13 cellular contexts compared by ENCODE assay signal in genomic region chr6:2770171-2770570, GRCh38. TPM values are rescaled to one million over a fixed set of nuclear protein-coding genes. Genes with fewer than 3 reads are reported as not detected.
A peak's percentile ranks its signal among the peaks of the same experiment; 100 is the strongest.
DNase-seq lines count a peak whose midpoint lies in the region; ATAC-seq and TF ChIP-seq lines count a peak whose summit lies in the region.
"Had no signal": no experiment of that assay in that cellular context is flagged by ENCODE, and none has a peak within 500 bp of the region (broad histone marks: within the 10 kb centered on the region; RNA-seq: fewer than 3 reads in every experiment).

No MANE protein-coding gene starts in this region.

- H3K9me3 Mint-ChIP-seq in GM23338: no peaks in the 10 kb centered on the region
- H3K9me3 Mint-ChIP-seq in glutamatergic neuron (ENCODE audit: unreplicated experiment): peaks cover 7% of the 10 kb centered on the region
- H3K9me3 Mint-ChIP-seq in osteocyte (ENCODE audit: unreplicated experiment): no peaks in the 10 kb centered on the region
- H3K9me3 Mint-ChIP-seq: naive B cell had no signal

- peaks cover 90% of the 10 kb centered on the region for H3K79me2 ChIP-seq in GM23338 (replicated peaks; ENCODE audit: insufficient read depth)
- H3K79me2 ChIP-seq in OCI-LY1 (ENCODE audit: insufficient read depth, low read length): peaks cover 69% of the 10 kb centered on the region

- H3F3A ChIP-seq in GM23338 (replicated peaks; ENCODE audit: low read depth): no peaks in the 10 kb centered on the region
- no peaks in the 10 kb centered on the region for H3F3A ChIP-seq in OCI-LY1 (ENCODE audit: insufficient read depth, low read length)

- ATAC-seq in GM23338: no peak
- ATAC-seq in HG02938 (IDR thresholded peaks at IDR 0.05; ENCODE audit: unreplicated experiment): no peak
- no peak for ATAC-seq in GM18520 (IDR thresholded peaks at IDR 0.05; ENCODE audit: unreplicated experiment)

- no peaks in the 10 kb centered on the region for H3K27me3 Mint-ChIP-seq in GM23338 (ENCODE audit: insufficient read depth, low read depth, poor library complexity)
- peaks cover 4% of the 10 kb centered on the region for H3K27me3 Mint-ChIP-seq in glutamatergic neuron (ENCODE audit: unreplicated experiment)
- H3K27me3 Mint-ChIP-seq in osteocyte (ENCODE audit: unreplicated experiment): no peaks in the 10 kb centered on the region
- H3K27me3 Mint-ChIP-seq: naive B cell had no signal

- H4K20me1 ChIP-seq in GM23338 (replicated peaks; ENCODE audit: insufficient read depth) (peaks cover 56% of the 10 kb centered on the region), OCI-LY1 (ENCODE audit: insufficient read depth, low read length) (no peaks in the 10 kb centered on the region)

- H3K4me3 Mint-ChIP-seq in GM23338 (0 out of 3 replicates have a peak overlapping the region, but pooled peaks have one; percentile 2), glutamatergic neuron (ENCODE audit: unreplicated experiment) (peak overlapping the region; percentile 50), osteocyte (ENCODE audit: unreplicated experiment) (peak overlapping the region; percentile 57)

- H3K27ac ChIP-seq in GM23338 (ENCODE audit: low read depth) (no peak overlapping the region), OCI-LY1 (ENCODE audit: low read depth, low read length, poor library complexity, severe bottlenecking) (no peak overlapping the region)

- H3K36me3 ChIP-seq in GM23338 (ENCODE audit: insufficient read depth) (no peaks in the 10 kb centered on the region), OCI-LY1 (ENCODE audit: insufficient read depth, low read length) (peaks cover 59% of the 10 kb centered on the region)

- TF ChIP-seq CTCF in GM23338 (conservative IDR thresholded peaks at IDR 0.05; ENCODE audit: low read depth in 2 of 2): no peak
- TF ChIP-seq CTCF in OCI-LY1 (IDR thresholded peaks at IDR 0.05; ENCODE audit: low read length): no peak
- no peak for TF ChIP-seq CTCF in glutamatergic neuron (IDR thresholded peaks at IDR 0.05; ENCODE audit: partially characterized antibody, unreplicated experiment)
- TF ChIP-seq CTCF in osteocyte (IDR thresholded peaks at IDR 0.05): no peak

- H3K36me3 Mint-ChIP-seq in GM23338 (ENCODE audit: low read depth) (peaks cover 8% of the 10 kb centered on the region), glutamatergic neuron (ENCODE audit: unreplicated experiment) (no peaks in the 10 kb centered on the region), osteocyte (ENCODE audit: unreplicated experiment) (peaks cover 17% of the 10 kb centered on the region)

- no peaks in the 10 kb centered on the region for H3K9me3 ChIP-seq in OCI-LY1 (ENCODE audit: low read length)

- peak overlapping the region; percentile 48; the same call in 1 of the 2 replicates for H3K27ac Mint-ChIP-seq in GM23338
- no peak overlapping the region for H3K27ac Mint-ChIP-seq in glutamatergic neuron (ENCODE audit: unreplicated experiment)
- H3K27ac Mint-ChIP-seq in osteocyte (ENCODE audit: unreplicated experiment): peak overlapping the region; percentile 65

- H2AFZ ChIP-seq in GM23338 (no peak overlapping the region), OCI-LY1 (ENCODE audit: low read length) (no peak overlapping the region)

- H3K9ac ChIP-seq in OCI-LY1 (ENCODE audit: low read length): no peak overlapping the region

- H3K9me2 ChIP-seq in GM23338 (ENCODE audit: insufficient read depth) (no peaks in the 10 kb centered on the region), OCI-LY1 (ENCODE audit: low read depth, low read length) (no peaks in the 10 kb centered on the region)

- H3K4me1 Mint-ChIP-seq in GM23338: peaks cover 30% of the 10 kb centered on the region
- H3K4me1 Mint-ChIP-seq in glutamatergic neuron (ENCODE audit: low read depth, unreplicated experiment): peaks cover 28% of the 10 kb centered on the region
- H3K4me1 Mint-ChIP-seq in osteocyte (ENCODE audit: unreplicated experiment): peaks cover 53% of the 10 kb centered on the region

- peaks cover 35% of the 10 kb centered on the region for H3K4me1 ChIP-seq in GM23338 (ENCODE audit: insufficient read depth)
- peaks cover 32% of the 10 kb centered on the region for H3K4me1 ChIP-seq in OCI-LY1 (ENCODE audit: insufficient read depth, low read length, severe bottlenecking)

- peak overlapping the region; percentile 11; the same call in 1 of the 2 replicates for H3K4me2 ChIP-seq in GM23338
- H3K4me2 ChIP-seq in OCI-LY1 (ENCODE audit: low read length): peak overlapping the region; percentile 17; the same call in 1 of the 2 replicates

- H3K27me3 ChIP-seq in GM23338 (ENCODE audit: insufficient read depth): peaks cover 5% of the 10 kb centered on the region; the same call in 1 of the 2 replicates
- H3K27me3 ChIP-seq in OCI-LY1 (ENCODE audit: insufficient read depth, low read length): no peaks in the 10 kb centered on the region

- DNase-seq in GM23338 (ENCODE audit: low spot score) (peak; percentile 28), glutamatergic neuron (no peak), osteocyte (ENCODE audit: extremely low spot score, unreplicated experiment) (no peak), AG20443 (ENCODE audit: low spot score) (no peak)
- DNase-seq: activated CD4-positive, alpha-beta T cell treated with anti-CD3 and anti-CD28 coated beads for 48 hours; activated naive CD4-positive, alpha-beta T cell treated with Interleukin-2 at 50 U/mL for 16 hours; DMS153; KBM-7; naive B cell; SIG-M5 had no signal

- no peak overlapping the region for H3K4me3 ChIP-seq in GM23338
- H3K4me3 ChIP-seq in OCI-LY1 (ENCODE audit: low read depth, low read length, poor library complexity, severe bottlenecking): no peak overlapping the region

TF ChIP-seq in GM23338, 12 proteins besides CTCF, POLR2A, EP300 and RAD21 (continues in another document):
- no peak for TF ChIP-seq POLR2AphosphoS5 (IDR thresholded peaks at IDR 0.05; ENCODE audit: low read depth)
- no peak for TF ChIP-seq STAT1 (IDR thresholded peaks at IDR 0.05; ENCODE audit: unreplicated experiment)
- TF ChIP-seq ZNF114 (CRISPR knock-in tag; IDR thresholded peaks at IDR 0.05): no peak
- TF ChIP-seq ZNF331 (CRISPR knock-in tag; IDR thresholded peaks at IDR 0.05; ENCODE audit: low read depth): no peak
- no peak for TF ChIP-seq REST (IDR thresholded peaks at IDR 0.05; ENCODE audit: unreplicated experiment)
- TF ChIP-seq JUNB (IDR thresholded peaks at IDR 0.05; ENCODE audit: unreplicated experiment): no peak

RNA-seq across cellular contexts. Expression of gene WRNIP1, which starts 5.0 kb away (rescaled TPM):
- total RNA-seq in GM23338 (2014; rRNA removed; shearing (Covaris generic)): 50.4 and 66.0 TPM in 2 replicates
- 27.6 and 34.8 TPM in 2 replicates for polyA plus RNA-seq in GM23338 (2016; fragmentation: Nextera tagmentation; extraction: Ambion mirVana)
- total RNA-seq in glutamatergic neuron (ENCODE audit: unreplicated experiment) (46.5 TPM), osteocyte (35.9 and 40.6 TPM in 2 replicates)

RNA-seq across cellular contexts. Expression of gene MYLK4, which starts 19.4 kb away (rescaled TPM):
- total RNA-seq in GM23338 (2014; rRNA removed; shearing (Covaris generic)): 0.12 and 0.17 TPM in 2 replicates
- polyA plus RNA-seq in GM23338 (2016; fragmentation: Nextera tagmentation; extraction: Ambion mirVana): 0.03 TPM in 2 replicates
- total RNA-seq in glutamatergic neuron (ENCODE audit: unreplicated experiment) (0.49 TPM), osteocyte (0.78 and 1.0 TPM in 2 replicates)

Comparison
In these comparisons a context has a peak if more than half of its experiments do, and no peak if none do; other contexts are left out.
1. H3K4me3 Mint-ChIP-seq: peak in every context shown above with its lines; median percentile 57 in osteocyte; 50 in glutamatergic neuron; 2 in GM23338.